In genomic region chr9:124399323-124399962, GRCh38 we compare ENCODE assay signal across 12 cellular contexts. TPM values are rescaled to one million over a fixed set of nuclear protein-coding genes. Genes with fewer than 3 reads are reported as not detected.
DNase-seq lines count a peak whose midpoint lies in the region; ATAC-seq, FAIRE-seq and TF ChIP-seq lines count a peak whose summit lies in the region.
"Had no signal": no experiment of that assay in that cellular context is flagged by ENCODE, and none has a peak within 500 bp of the region (broad histone marks: within the 10 kb centered on the region; RNA-seq: fewer than 3 reads in every experiment).

No MANE protein-coding gene starts in this region.

- TF ChIP-seq CTCF in AG09319 (IDR thresholded peaks at IDR 0.05; ENCODE audit: low read depth, low read length) (peak; percentile 15; the same call in 1 of the 2 replicates), fibroblast of the aortic adventitia (IDR thresholded peaks at IDR 0.05; ENCODE audit: insufficient read depth, low read length) (peak; percentile 50), neutrophil (IDR thresholded peaks at IDR 0.05) (no peak), kidney (IDR thresholded peaks at IDR 0.05; ENCODE audit: borderline replicate concordance, extremely low read depth, insufficient read depth) (no peak)

- H3K9ac ChIP-seq in kidney (ENCODE audit: low read length in 2 of 2): no peak overlapping the region

- H3K4me1 ChIP-seq in SJSA1 (replicated peaks) (peaks cover 40% of the 10 kb centered on the region), neutrophil (ENCODE audit: control insufficient read depth in 1 of 2, insufficient read depth in 1 of 2, low read depth in 1 of 2, low read length in 1 of 2) (peaks cover 28 to 31% of the 10 kb centered on the region in 2 experiments), kidney (ENCODE audit: control insufficient read depth in 1 of 2, insufficient read depth in 1 of 2, low read depth in 1 of 2, low read length in 2 of 2) (no peaks in the 10 kb centered on the region)

- no peak overlapping the region for H3K4me3 ChIP-seq in SJSA1
- peak overlapping the region; percentile 31 for H3K4me3 ChIP-seq in fibroblast of the aortic adventitia (ENCODE audit: low read depth, low read length)
- no peak overlapping the region for H3K4me3 ChIP-seq in neutrophil (ENCODE audit: low read depth in 1 of 2, low read length in 1 of 2)
- no peak overlapping the region for H3K4me3 ChIP-seq in kidney (ENCODE audit: low read length in 2 of 2)

- ATAC-seq in HG03378 (IDR thresholded peaks at IDR 0.05; ENCODE audit: unreplicated experiment): no peak
- ATAC-seq in GM18867 (IDR thresholded peaks at IDR 0.05; ENCODE audit: unreplicated experiment): no peak

- H3K27me3 ChIP-seq in SJSA1 (replicated peaks): no peaks in the 10 kb centered on the region
- H3K27me3 ChIP-seq in neutrophil: no peaks in the 10 kb centered on the region

- peak overlapping the region; percentile 67 for H3K27ac ChIP-seq in SJSA1
- peak overlapping the region; percentile 23 for H3K27ac ChIP-seq in neutrophil
- H3K27ac ChIP-seq in kidney (ENCODE audit: low read depth in 2 of 2, low read length in 2 of 2): no peak overlapping the region

- DNase-seq in AG09319 (ENCODE audit: extremely low read depth, low read depth): no peak
- DNase-seq in SJSA1 (ENCODE audit: low read depth in 1 of 2, low spot score in 2 of 2): peak; percentile 63 to 68
- peak; percentile 77 for DNase-seq in fibroblast of the aortic adventitia (ENCODE audit: low read depth)
- DNase-seq in kidney: no peak
- DNase-seq in DMS79 (lab: John Stamatoyannopoulos, UW): no peak
- DNase-seq: activated CD4-positive, alpha-beta T cell treated with anti-CD3 and anti-CD28 coated beads, Interleukin-2, amount 10 ng/mL, durations not matched to agents 24 days and 14 days; CD4-positive, alpha-beta T cell had no signal

- no peaks in the 10 kb centered on the region for H3K9me3 ChIP-seq in SJSA1 (replicated peaks)
- H3K9me3 ChIP-seq in neutrophil: no peaks in the 10 kb centered on the region
- H3K9me3 ChIP-seq in kidney (ENCODE audit: control insufficient read depth in 1 of 2, low read length in 2 of 2): no peaks in the 10 kb centered on the region

- FAIRE-seq in kidney (lab: Jason Lieb, UNC): no peak
- FAIRE-seq: H54, RCC 7860 had no signal

- intact Hi-C loops in kidney (cut with DNase I): no loop called here

- peaks cover 71% of the 10 kb centered on the region for H3K36me3 ChIP-seq in SJSA1
- peaks cover 28% of the 10 kb centered on the region for H3K36me3 ChIP-seq in neutrophil
- H3K36me3 ChIP-seq in kidney (ENCODE audit: control insufficient read depth in 1 of 2, insufficient read depth in 2 of 2, low read length in 2 of 2): peaks cover 10 to 18% of the 10 kb centered on the region in 2 donors

RNA-seq across cellular contexts. Expression of gene PSMB7, which starts 15.8 kb away (rescaled TPM):
- total RNA-seq in SJSA1 (2014; rRNA removed; shearing (Covaris generic)): 141 and 301 TPM in 2 replicates
- 59.2 and 209 TPM in 2 replicates for total RNA-seq in fibroblast of the aortic adventitia (ENCODE audit: low replicate concordance)
- total RNA-seq in kidney: 105 TPM
- polyA plus RNA-seq in kidney (ENCODE audit: insufficient read depth, low read depth, low replicate concordance): 250 TPM

RNA-seq across cellular contexts. Expression of gene ADGRD2, which starts 50.8 kb away (rescaled TPM):
- not detected in 2 replicates for total RNA-seq in SJSA1 (2014; rRNA removed; shearing (Covaris generic))
- not detected in 2 replicates for total RNA-seq in fibroblast of the aortic adventitia (ENCODE audit: low replicate concordance)
- total RNA-seq in kidney: not detected
- polyA plus RNA-seq in kidney (ENCODE audit: insufficient read depth, low read depth, low replicate concordance): not detected
- total RNA-seq: activated CD4-positive, alpha-beta T cell treated with anti-CD3 and anti-CD28 coated beads, Interleukin-2, amount 10 ng/mL, durations not matched to agents 24 days and 14 days; CD4-positive, alpha-beta T cell had no signal

Comparison
In these comparisons a context has a peak if more than half of its experiments do, and no peak if none do; other contexts are left out.
1. DNase-seq: peak in SJSA1 (2 of 2) and fibroblast of the aortic adventitia (single experiment); none in AG09319 (single experiment), kidney (single experiment) and DMS79 (single experiment).
2. CTCF ChIP-seq: peak in AG09319 (single experiment) and fibroblast of the aortic adventitia (single experiment); none in neutrophil (single experiment) and kidney (single experiment).
3. H3K27ac ChIP-seq: peak in SJSA1 (single experiment) and neutrophil (single experiment); none in kidney (0 of 2).